ENCODE assay signal across 1 cellular context in genomic region chr10:26938578-26938977, GRCh38.
TF ChIP-seq lines count a peak whose summit lies in the region.

No MANE protein-coding gene starts in this region.

TF ChIP-seq in GM23338, 12 proteins besides CTCF, POLR2A, EP300 and RAD21:
- TF ChIP-seq ZNF462 (CRISPR knock-in tag; IDR thresholded peaks at IDR 0.05) = no peak
- TF ChIP-seq POLR2AphosphoS5 (IDR thresholded peaks at IDR 0.05; ENCODE audit: low read depth) = no peak
- no peak for TF ChIP-seq ZNF331 (CRISPR knock-in tag; IDR thresholded peaks at IDR 0.05; ENCODE audit: low read depth)
- no peak for TF ChIP-seq EZH2 (IDR thresholded peaks at IDR 0.05; ENCODE audit: low read depth, unreplicated experiment)
- TF ChIP-seq STAT1 (IDR thresholded peaks at IDR 0.05; ENCODE audit: unreplicated experiment) = no peak
- no peak for TF ChIP-seq JUNB (IDR thresholded peaks at IDR 0.05; ENCODE audit: unreplicated experiment)
- TF ChIP-seq ETS1 (IDR thresholded peaks at IDR 0.05) = no peak
- TF ChIP-seq NANOG (IDR thresholded peaks at IDR 0.05; ENCODE audit: borderline replicate concordance) = no peak
- no peak for TF ChIP-seq REST (IDR thresholded peaks at IDR 0.05; ENCODE audit: unreplicated experiment)
- TF ChIP-seq CREB1 (CRISPR knock-in tag; IDR thresholded peaks at IDR 0.05; ENCODE audit: low read depth) = no peak
- no peak for TF ChIP-seq ZNF114 (CRISPR knock-in tag; IDR thresholded peaks at IDR 0.05)
- TF ChIP-seq EZH2phosphoT487 (IDR thresholded peaks at IDR 0.05; ENCODE audit: unreplicated experiment) = no peak
